Comparison of ENCODE assay signal across 7 cellular contexts in genomic region chr18:76450452-76450851, GRCh38. TPM values are rescaled to one million over a fixed set of nuclear protein-coding genes. Genes with fewer than 3 reads are reported as not detected.
DNase-seq lines count a peak whose midpoint lies in the region; ATAC-seq, FAIRE-seq and TF ChIP-seq lines count a peak whose summit lies in the region.

No MANE protein-coding gene starts in this region.

- H3K9me3 ChIP-seq in HUES6 (ENCODE audit: control insufficient read depth, insufficient read depth, low read depth, low read length), result no peaks in the 10 kb centered on the region
- H3K9me3 ChIP-seq in astrocyte (ENCODE audit: insufficient read depth, low read depth, low read length), result no peaks in the 10 kb centered on the region
- no peaks in the 10 kb centered on the region for H3K9me3 ChIP-seq in stomach

- H3K79me2 ChIP-seq in astrocyte (ENCODE audit: insufficient read depth, low read length), result peaks cover 93% of the 10 kb centered on the region

- peak overlapping the region; percentile 83 for H3K4me3 Mint-ChIP-seq in astrocyte (ENCODE audit: unreplicated experiment)

- TF ChIP-seq EP300 in stomach (IDR thresholded peaks at IDR 0.05), result no peak

- no peaks in the 10 kb centered on the region for H3K36me3 Mint-ChIP-seq in astrocyte (ENCODE audit: low read depth, unreplicated experiment)

- H3K9ac ChIP-seq in HUES6 (ENCODE audit: low read length), result peak overlapping the region; percentile 40
- peak overlapping the region; percentile 89 for H3K9ac ChIP-seq in astrocyte (ENCODE audit: low read length)

- intact Hi-C loops in stomach (cut with DNase I; ENCODE audit: low total_unique reads), result no loop called here

- 11 to 16% (median 14%) methylated on average over 10 of the region's 10 CpGs for WGBS in stomach, 5 donors

- H3K27ac Mint-ChIP-seq in astrocyte (ENCODE audit: unreplicated experiment), result peak overlapping the region; percentile 75

- H3K9me3 Mint-ChIP-seq in astrocyte (ENCODE audit: unreplicated experiment), result no peaks in the 10 kb centered on the region

- H4K20me1 ChIP-seq in astrocyte (ENCODE audit: insufficient read depth, low read length), result peaks cover 5% of the 10 kb centered on the region

- DNase-seq in astrocyte (ENCODE audit: low read depth), result peak; percentile 68
- peak; percentile 29 for DNase-seq in islet precursor cell
- no peak for DNase-seq in stomach
- DNase-seq in NCI-H82 (lab: John Stamatoyannopoulos, UW), result no peak
- no peak for DNase-seq in DMS 273 (lab: John Stamatoyannopoulos, UW; ENCODE audit: unreplicated experiment)

- peak; percentile 52 for FAIRE-seq in astrocyte (lab: Jason Lieb, UNC)

- no peak overlapping the region for H2AFZ ChIP-seq in astrocyte (ENCODE audit: low read depth, low read length)

- ATAC-seq in GM19452 (IDR thresholded peaks at IDR 0.05; ENCODE audit: unreplicated experiment), result no peak

- H3K36me3 ChIP-seq in HUES6 (ENCODE audit: control insufficient read depth, insufficient read depth, low read length), result no peaks in the 10 kb centered on the region
- no peaks in the 10 kb centered on the region for H3K36me3 ChIP-seq in astrocyte (ENCODE audit: insufficient read depth, low read length)
- H3K36me3 ChIP-seq in stomach, result no peaks in the 10 kb centered on the region

- peaks cover 63% of the 10 kb centered on the region for H3K4me1 Mint-ChIP-seq in astrocyte (ENCODE audit: low read depth, unreplicated experiment)

- H3K4me3 ChIP-seq in HUES6 (ENCODE audit: low read depth, low read length) (peak overlapping the region; percentile 57), astrocyte (ENCODE audit: insufficient read depth, low read depth, low read length) (peak overlapping the region; percentile 68), stomach (peak overlapping the region; percentile 51 to 63 (median 56))

- H3K27ac ChIP-seq in HUES6 (ENCODE audit: low read depth, low read length) (peak overlapping the region; percentile 4; the same call in 1 of the 2 replicates), astrocyte (ENCODE audit: low read depth, low read length) (peak overlapping the region; percentile 90), stomach (peak overlapping the region in 4 of 5 donors; percentile 85 to 89 (median 88))

- H3K4me2 ChIP-seq in astrocyte (ENCODE audit: low read length), result peak overlapping the region; percentile 92

- TF ChIP-seq CTCF in astrocyte (IDR thresholded peaks at IDR 0.05; ENCODE audit: insufficient read depth, low read depth, low read length) (no peak), stomach (IDR thresholded peaks at IDR 0.05) (no peak)

- H3K27me3 ChIP-seq in HUES6 (ENCODE audit: control insufficient read depth, insufficient read depth, low read length), result peaks cover 3% of the 10 kb centered on the region; the same call in 1 of the 2 replicates
- no peaks in the 10 kb centered on the region for H3K27me3 ChIP-seq in astrocyte (ENCODE audit: insufficient read depth, low read length)
- no peaks in the 10 kb centered on the region for H3K27me3 ChIP-seq in stomach

- TF ChIP-seq POLR2A in stomach (IDR thresholded peaks at IDR 0.05), result no peak

- H3K4me1 ChIP-seq in HUES6 (ENCODE audit: control insufficient read depth, insufficient read depth, low read length) (peaks cover 58% of the 10 kb centered on the region), astrocyte (ENCODE audit: insufficient read depth, low read length) (peaks cover 50% of the 10 kb centered on the region), stomach (peaks cover 44 to 96% (median 73%) of the 10 kb centered on the region in 4 donors)

- no peaks in the 10 kb centered on the region for H3K27me3 Mint-ChIP-seq in astrocyte (ENCODE audit: low read depth, unreplicated experiment)

RNA-seq across cellular contexts. Expression of gene ZNF516, which starts 44.6 kb away (rescaled TPM):
- total RNA-seq in astrocyte (55.9 and 59.8 TPM in 2 replicates), stomach (10 to 100 TPM; 12.8 to 25.9 (median 17.0) TPM)
- 1 to 10 TPM; 2.3 to 6.9 (median 3.2) TPM for polyA plus RNA-seq in stomach

Comparison
In these comparisons a context has a peak if more than half of its experiments do, and no peak if none do; other contexts are left out.
1. H3K27ac ChIP-seq: peak in every context shown above with its lines; median percentile 90 in astrocyte; 88 in stomach; 4 in HUES6.
2. DNase-seq: peak in astrocyte (single experiment) and islet precursor cell (single experiment); none in stomach (single experiment), NCI-H82 (single experiment) and DMS 273 (single experiment).
3. Peak in every context shown above with its lines, with median percentiles within 50 percentile points of each other: H3K4me3 ChIP-seq.